In genomic region chr1:112515311-112516009, GRCh38 we compare ENCODE assay signal across 13 cellular contexts. TPM values are rescaled to one million over a fixed set of nuclear protein-coding genes. Genes with fewer than 3 reads are reported as not detected.
A peak's percentile ranks its signal among the peaks of the same experiment; 100 is the strongest.
DNase-seq lines count a peak whose midpoint lies in the region; ATAC-seq and TF ChIP-seq lines count a peak whose summit lies in the region.
"Had no signal": no experiment of that assay in that cellular context is flagged by ENCODE, and none has a peak within 500 bp of the region (broad histone marks: within the 10 kb centered on the region; RNA-seq: fewer than 3 reads in every experiment).

No MANE protein-coding gene starts in this region.

- H3K36me3 ChIP-seq in left lung (no peaks in the 10 kb centered on the region), prostate gland (no peaks in the 10 kb centered on the region)
- H3K36me3 ChIP-seq: SJCRH30 had no signal

- H3K27me3 ChIP-seq in left lung = peaks cover 0 to 8% of the 10 kb centered on the region in 2 donors
- H3K27me3 ChIP-seq in prostate gland (replicated peaks; ENCODE audit: insufficient read depth) = no peaks in the 10 kb centered on the region
- H3K27me3 ChIP-seq: SJCRH30 had no signal

- no peaks in the 10 kb centered on the region for H3K4me1 ChIP-seq in left lung
- no peaks in the 10 kb centered on the region for H3K4me1 ChIP-seq in prostate gland (replicated peaks)

- TF ChIP-seq CTCF in left lung (IDR thresholded peaks at IDR 0.05) (no peak), prostate gland (IDR thresholded peaks at IDR 0.05) (no peak)

- ATAC-seq in left lung (peak; percentile 31), HG02588 (IDR thresholded peaks at IDR 0.05; ENCODE audit: unreplicated experiment) (no peak)
- ATAC-seq: activated CD4-positive, alpha-beta T cell treated with anti-CD3 and anti-CD28 coated beads for 36 hours; stimulated activated naive B cell treated with anti-CD40 and anti-IgM and Interleukin-4, amounts not matched to agents 10 μg/mL and 1 μg/mL and 100 μg/mL, for 72 hours had no signal

- TF ChIP-seq POLR2A in prostate gland (IDR thresholded peaks at IDR 0.05) = no peak

- H3K27ac ChIP-seq in caudate nucleus (ENCODE audit: low read depth, low read length) (peak overlapping the region; percentile 37), left lung (no peak overlapping the region), prostate gland (no peak overlapping the region)
- H3K27ac ChIP-seq: SJCRH30 had no signal

- WGBS in prostate gland = 19% methylated on average over 2 of the region's 2 CpGs

- intact Hi-C loops in left lung (cut with DNase I) (no loop called here), prostate gland (cut with DNase I) (no loop called here)

- DNase-seq in AG20443 (ENCODE audit: low spot score) = peak; percentile 80
- DNase-seq in LHCN-M2 (ENCODE audit: low read depth) = peak; percentile 74
- DNase-seq in caudate nucleus (lab: John Stamatoyannopoulos, UW) = no peak
- DNase-seq in left lung = no peak
- no peak for DNase-seq in activated CD8-positive, alpha-beta memory T cell treated with anti-CD3 and anti-CD28 coated beads for 24 hours
- no peak for DNase-seq in NCI-H1092 treated with DMSO at 0.1 percent for 48 hours (lab: John Stamatoyannopoulos, UW)
- DNase-seq in prostate gland (ENCODE audit: low spot score) = no peak
- DNase-seq: activated CD4-positive, alpha-beta T cell treated with anti-CD3 and anti-CD28 coated beads for 36 hours; activated effector memory CD4-positive, alpha-beta T cell treated with Interleukin-2 at 50 U/mL for 16 hours; NCI-H2171 treated with DMSO at 0.1 percent for 48 hours; SJCRH30; stimulated activated naive B cell treated with anti-CD40 and anti-IgM and Interleukin-4, amounts not matched to agents 10 μg/mL and 1 μg/mL and 100 μg/mL, for 72 hours had no signal

- no peaks in the 10 kb centered on the region for H3K9me3 ChIP-seq in left lung
- no peaks in the 10 kb centered on the region for H3K9me3 ChIP-seq in prostate gland
- H3K9me3 ChIP-seq: SJCRH30 had no signal

- H3K4me3 ChIP-seq in left lung (no peak overlapping the region), prostate gland (no peak overlapping the region)
- H3K4me3 ChIP-seq: SJCRH30 had no signal

RNA-seq across cellular contexts. Expression of gene WNT2B, which starts 6.7 kb away (rescaled TPM):
- 0.23 and 0.38 TPM in 2 replicates for total RNA-seq in LHCN-M2 (2014; rRNA removed)
- 0.21 TPM for polyA plus RNA-seq in LHCN-M2 (2012)
- 1 to 10 TPM; 4.5 to 5.3 TPM for total RNA-seq in left lung
- 10 to 100 TPM in 1 of 2 donors, 1 to 10 TPM in 1; 3.2 to 19.7 TPM for total RNA-seq in prostate gland

Comparison
In these comparisons a context has a peak if more than half of its experiments do, and no peak if none do; other contexts are left out.
1. DNase-seq: peak in AG20443 (single experiment) and LHCN-M2 (single experiment); none in caudate nucleus (0 of 61), left lung (0 of 2), activated CD8-positive, alpha-beta memory T cell treated with anti-CD3 and anti-CD28 coated beads for 24 hours (single experiment), NCI-H1092 treated with DMSO at 0.1 percent for 48 hours (single experiment) and prostate gland (single experiment).